Comparison of ENCODE assay signal across 1 cellular context in the genomic region with DNA sequence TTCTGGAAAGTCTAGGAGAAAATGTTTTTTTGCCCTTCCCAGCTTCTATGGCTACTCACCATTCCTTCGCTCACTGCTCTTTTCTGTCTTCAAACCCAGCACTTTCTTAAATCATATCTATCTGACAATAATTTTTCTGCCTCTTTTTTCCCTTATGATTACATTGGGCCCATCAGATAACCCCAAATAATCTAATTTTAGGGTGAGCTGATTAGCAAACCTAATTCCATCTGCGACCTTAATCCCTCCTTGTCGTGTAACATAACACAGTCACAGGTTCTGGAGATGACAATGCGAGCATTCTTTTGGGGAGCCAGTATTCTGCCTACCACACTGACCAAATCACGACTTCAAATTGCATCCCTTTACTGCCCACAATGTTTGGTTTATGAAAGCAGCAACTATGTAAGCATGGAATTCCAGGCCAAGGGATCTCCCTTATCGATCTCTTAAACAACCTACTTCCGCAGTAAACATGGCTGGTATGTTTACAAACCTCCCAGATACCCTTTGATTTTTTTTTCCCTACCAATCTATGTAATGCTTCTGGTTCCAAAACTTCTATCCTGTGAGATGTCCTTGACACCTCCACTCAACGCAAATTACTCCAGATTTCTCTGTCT.
TF ChIP-seq lines count a peak whose summit lies in the region.

No MANE protein-coding gene starts in this region.

TF ChIP-seq in HepG2, 621 proteins besides CTCF, POLR2A, EP300 and RAD21 (continued from another document and continues in another):
- TF ChIP-seq CEBPG (CRISPR knock-in tag; IDR thresholded peaks at IDR 0.05): 0 out of 2 replicates have a peak, but pooled peaks have one; percentile 37
- TF ChIP-seq RORA (CRISPR knock-in tag; IDR thresholded peaks at IDR 0.05): no peak
- no peak for TF ChIP-seq ISX (CRISPR knock-in tag; conservative IDR thresholded peaks at IDR 0.05)
- TF ChIP-seq, protein P1, sequence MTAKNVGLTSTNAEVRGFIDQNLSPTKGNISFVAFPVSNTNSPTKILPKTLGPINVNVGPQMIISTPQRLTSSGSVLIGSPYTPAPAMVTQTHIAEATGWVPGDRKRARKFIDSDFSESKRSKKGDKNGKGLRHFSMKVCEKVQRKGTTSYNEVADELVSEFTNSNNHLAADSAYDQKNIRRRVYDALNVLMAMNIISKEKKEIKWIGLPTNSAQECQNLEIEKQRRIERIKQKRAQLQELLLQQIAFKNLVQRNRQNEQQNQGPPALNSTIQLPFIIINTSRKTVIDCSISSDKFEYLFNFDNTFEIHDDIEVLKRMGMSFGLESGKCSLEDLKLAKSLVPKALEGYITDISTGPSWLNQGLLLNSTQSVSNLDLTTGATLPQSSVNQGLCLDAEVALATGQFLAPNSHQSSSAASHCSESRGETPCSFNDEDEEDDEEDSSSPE (CRISPR knock-in tag; IDR thresholded peaks at IDR 0.05): no peak
- TF ChIP-seq, protein P2, sequence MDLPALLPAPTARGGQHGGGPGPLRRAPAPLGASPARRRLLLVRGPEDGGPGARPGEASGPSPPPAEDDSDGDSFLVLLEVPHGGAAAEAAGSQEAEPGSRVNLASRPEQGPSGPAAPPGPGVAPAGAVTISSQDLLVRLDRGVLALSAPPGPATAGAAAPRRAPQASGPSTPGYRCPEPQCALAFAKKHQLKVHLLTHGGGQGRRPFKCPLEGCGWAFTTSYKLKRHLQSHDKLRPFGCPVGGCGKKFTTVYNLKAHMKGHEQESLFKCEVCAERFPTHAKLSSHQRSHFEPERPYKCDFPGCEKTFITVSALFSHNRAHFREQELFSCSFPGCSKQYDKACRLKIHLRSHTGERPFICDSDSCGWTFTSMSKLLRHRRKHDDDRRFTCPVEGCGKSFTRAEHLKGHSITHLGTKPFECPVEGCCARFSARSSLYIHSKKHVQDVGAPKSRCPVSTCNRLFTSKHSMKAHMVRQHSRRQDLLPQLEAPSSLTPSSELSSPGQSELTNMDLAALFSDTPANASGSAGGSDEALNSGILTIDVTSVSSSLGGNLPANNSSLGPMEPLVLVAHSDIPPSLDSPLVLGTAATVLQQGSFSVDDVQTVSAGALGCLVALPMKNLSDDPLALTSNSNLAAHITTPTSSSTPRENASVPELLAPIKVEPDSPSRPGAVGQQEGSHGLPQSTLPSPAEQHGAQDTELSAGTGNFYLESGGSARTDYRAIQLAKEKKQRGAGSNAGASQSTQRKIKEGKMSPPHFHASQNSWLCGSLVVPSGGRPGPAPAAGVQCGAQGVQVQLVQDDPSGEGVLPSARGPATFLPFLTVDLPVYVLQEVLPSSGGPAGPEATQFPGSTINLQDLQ (CRISPR knock-in tag; IDR thresholded peaks at IDR 0.05): no peak
- TF ChIP-seq ZBTB20 (CRISPR knock-in tag; IDR thresholded peaks at IDR 0.05; ENCODE audit: borderline replicate concordance, low read depth): peak; percentile 75; the same call in 1 of the 2 replicates
- no peak for TF ChIP-seq ZNF891 (CRISPR knock-in tag; IDR thresholded peaks at IDR 0.05)
- TF ChIP-seq, protein P3, sequence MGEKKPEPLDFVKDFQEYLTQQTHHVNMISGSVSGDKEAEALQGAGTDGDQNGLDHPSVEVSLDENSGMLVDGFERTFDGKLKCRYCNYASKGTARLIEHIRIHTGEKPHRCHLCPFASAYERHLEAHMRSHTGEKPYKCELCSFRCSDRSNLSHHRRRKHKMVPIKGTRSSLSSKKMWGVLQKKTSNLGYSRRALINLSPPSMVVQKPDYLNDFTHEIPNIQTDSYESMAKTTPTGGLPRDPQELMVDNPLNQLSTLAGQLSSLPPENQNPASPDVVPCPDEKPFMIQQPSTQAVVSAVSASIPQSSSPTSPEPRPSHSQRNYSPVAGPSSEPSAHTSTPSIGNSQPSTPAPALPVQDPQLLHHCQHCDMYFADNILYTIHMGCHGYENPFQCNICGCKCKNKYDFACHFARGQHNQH (CRISPR knock-in tag; IDR thresholded peaks at IDR 0.05): 0 out of 2 replicates have a peak, but pooled peaks have one; percentile 41
- TF ChIP-seq ZNF143 (CRISPR knock-in tag; IDR thresholded peaks at IDR 0.05): no peak
- TF ChIP-seq ZNF138 (CRISPR knock-in tag; IDR thresholded peaks at IDR 0.05; ENCODE audit: low read depth): no peak
- no peak for TF ChIP-seq HNF4G (IDR thresholded peaks at IDR 0.05; ENCODE audit: borderline replicate concordance, low read depth, low read length)
- no peak for TF ChIP-seq HNF4G (CRISPR knock-in tag; IDR thresholded peaks at IDR 0.05; ENCODE audit: borderline replicate concordance, low read depth)
- no peak for TF ChIP-seq ZSCAN31 (CRISPR knock-in tag; IDR thresholded peaks at IDR 0.05; ENCODE audit: low read depth)
- peak; percentile 94 for TF ChIP-seq FOXO1 (CRISPR knock-in tag; IDR thresholded peaks at IDR 0.05)
- TF ChIP-seq EHMT2 (IDR thresholded peaks at IDR 0.05; ENCODE audit: borderline replicate concordance, low read depth, low read length): no peak
- TF ChIP-seq FOXP1 (IDR thresholded peaks at IDR 0.05): peak; percentile 82
- peak; percentile 96 for TF ChIP-seq FOXP1 (CRISPR knock-in tag; IDR thresholded peaks at IDR 0.05)
- TF ChIP-seq, protein P4, sequence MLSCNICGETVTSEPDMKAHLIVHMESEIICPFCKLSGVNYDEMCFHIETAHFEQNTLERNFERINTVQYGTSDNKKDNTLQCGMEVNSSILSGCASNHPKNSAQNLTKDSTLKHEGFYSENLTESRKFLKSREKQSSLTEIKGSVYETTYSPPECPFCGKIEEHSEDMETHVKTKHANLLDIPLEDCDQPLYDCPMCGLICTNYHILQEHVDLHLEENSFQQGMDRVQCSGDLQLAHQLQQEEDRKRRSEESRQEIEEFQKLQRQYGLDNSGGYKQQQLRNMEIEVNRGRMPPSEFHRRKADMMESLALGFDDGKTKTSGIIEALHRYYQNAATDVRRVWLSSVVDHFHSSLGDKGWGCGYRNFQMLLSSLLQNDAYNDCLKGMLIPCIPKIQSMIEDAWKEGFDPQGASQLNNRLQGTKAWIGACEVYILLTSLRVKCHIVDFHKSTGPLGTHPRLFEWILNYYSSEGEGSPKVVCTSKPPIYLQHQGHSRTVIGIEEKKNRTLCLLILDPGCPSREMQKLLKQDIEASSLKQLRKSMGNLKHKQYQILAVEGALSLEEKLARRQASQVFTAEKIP (CRISPR knock-in tag; IDR thresholded peaks at IDR 0.05; ENCODE audit: borderline replicate concordance): no peak
- TF ChIP-seq KLF16 (CRISPR knock-in tag; IDR thresholded peaks at IDR 0.05): peak in 1 of 2 experiments; percentile 42; a peak in 1 of 4 replicates
- peak; percentile 97 for TF ChIP-seq ETV5 (CRISPR knock-in tag; IDR thresholded peaks at IDR 0.05; ENCODE audit: borderline replicate concordance)
- TF ChIP-seq, protein P5, sequence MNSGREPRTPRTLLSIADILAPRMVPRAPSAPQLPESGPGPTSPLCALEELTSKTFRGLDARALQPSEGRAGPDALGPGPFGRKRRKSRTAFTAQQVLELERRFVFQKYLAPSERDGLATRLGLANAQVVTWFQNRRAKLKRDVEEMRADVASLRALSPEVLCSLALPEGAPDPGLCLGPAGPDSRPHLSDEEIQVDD (CRISPR knock-in tag; IDR thresholded peaks at IDR 0.05; ENCODE audit: borderline replicate concordance): no peak
- TF ChIP-seq CHD2 (IDR thresholded peaks at IDR 0.05; ENCODE audit: low read depth, low read length): no peak
- peak; percentile 98 for TF ChIP-seq TEAD3 (CRISPR knock-in tag; optimal IDR thresholded peaks at IDR 0.05; ENCODE audit: borderline replicate concordance)
- TF ChIP-seq ERF (CRISPR knock-in tag; IDR thresholded peaks at IDR 0.05): peak; percentile 61; the same call in 1 of the 2 replicates
- TF ChIP-seq, protein P6, sequence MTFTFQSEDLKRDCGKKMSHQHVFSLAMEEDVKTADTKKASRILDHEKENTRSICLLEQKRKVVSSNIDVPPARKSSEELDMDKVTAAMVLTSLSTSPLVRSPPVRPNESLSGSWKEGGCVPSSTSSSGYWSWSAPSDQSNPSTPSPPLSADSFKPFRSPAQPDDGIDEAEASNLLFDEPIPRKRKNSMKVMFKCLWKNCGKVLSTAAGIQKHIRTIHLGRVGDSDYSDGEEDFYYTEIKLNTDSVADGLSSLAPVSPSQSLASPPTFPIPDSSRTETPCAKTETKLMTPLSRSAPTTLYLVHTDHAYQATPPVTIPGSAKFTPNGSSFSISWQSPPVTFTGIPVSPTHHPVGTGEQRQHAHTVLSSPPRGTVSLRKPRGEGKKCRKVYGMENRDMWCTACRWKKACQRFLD (CRISPR knock-in tag; IDR thresholded peaks at IDR 0.05; ENCODE audit: borderline replicate concordance): no peak
- no peak for TF ChIP-seq FIP1L1 (IDR thresholded peaks at IDR 0.05; ENCODE audit: borderline replicate concordance, insufficient read depth, low read depth, low read length)
- no peak for TF ChIP-seq GABPA (IDR thresholded peaks at IDR 0.05; ENCODE audit: low read depth, low read length)
- TF ChIP-seq GABPA (CRISPR knock-in tag; IDR thresholded peaks at IDR 0.05; ENCODE audit: low read depth): peak; percentile 68
- TF ChIP-seq, protein P7, sequence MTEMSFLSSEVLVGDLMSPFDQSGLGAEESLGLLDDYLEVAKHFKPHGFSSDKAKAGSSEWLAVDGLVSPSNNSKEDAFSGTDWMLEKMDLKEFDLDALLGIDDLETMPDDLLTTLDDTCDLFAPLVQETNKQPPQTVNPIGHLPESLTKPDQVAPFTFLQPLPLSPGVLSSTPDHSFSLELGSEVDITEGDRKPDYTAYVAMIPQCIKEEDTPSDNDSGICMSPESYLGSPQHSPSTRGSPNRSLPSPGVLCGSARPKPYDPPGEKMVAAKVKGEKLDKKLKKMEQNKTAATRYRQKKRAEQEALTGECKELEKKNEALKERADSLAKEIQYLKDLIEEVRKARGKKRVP (CRISPR knock-in tag; IDR thresholded peaks at IDR 0.05): peak in 1 of 2 experiments; percentile 75; a peak in 1 of 4 replicates
- no peak for TF ChIP-seq ZSCAN30 (CRISPR knock-in tag; IDR thresholded peaks at IDR 0.05)
- TF ChIP-seq, protein P8, sequence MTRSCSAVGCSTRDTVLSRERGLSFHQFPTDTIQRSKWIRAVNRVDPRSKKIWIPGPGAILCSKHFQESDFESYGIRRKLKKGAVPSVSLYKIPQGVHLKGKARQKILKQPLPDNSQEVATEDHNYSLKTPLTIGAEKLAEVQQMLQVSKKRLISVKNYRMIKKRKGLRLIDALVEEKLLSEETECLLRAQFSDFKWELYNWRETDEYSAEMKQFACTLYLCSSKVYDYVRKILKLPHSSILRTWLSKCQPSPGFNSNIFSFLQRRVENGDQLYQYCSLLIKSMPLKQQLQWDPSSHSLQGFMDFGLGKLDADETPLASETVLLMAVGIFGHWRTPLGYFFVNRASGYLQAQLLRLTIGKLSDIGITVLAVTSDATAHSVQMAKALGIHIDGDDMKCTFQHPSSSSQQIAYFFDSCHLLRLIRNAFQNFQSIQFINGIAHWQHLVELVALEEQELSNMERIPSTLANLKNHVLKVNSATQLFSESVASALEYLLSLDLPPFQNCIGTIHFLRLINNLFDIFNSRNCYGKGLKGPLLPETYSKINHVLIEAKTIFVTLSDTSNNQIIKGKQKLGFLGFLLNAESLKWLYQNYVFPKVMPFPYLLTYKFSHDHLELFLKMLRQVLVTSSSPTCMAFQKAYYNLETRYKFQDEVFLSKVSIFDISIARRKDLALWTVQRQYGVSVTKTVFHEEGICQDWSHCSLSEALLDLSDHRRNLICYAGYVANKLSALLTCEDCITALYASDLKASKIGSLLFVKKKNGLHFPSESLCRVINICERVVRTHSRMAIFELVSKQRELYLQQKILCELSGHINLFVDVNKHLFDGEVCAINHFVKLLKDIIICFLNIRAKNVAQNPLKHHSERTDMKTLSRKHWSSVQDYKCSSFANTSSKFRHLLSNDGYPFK (CRISPR knock-in tag; IDR thresholded peaks at IDR 0.05; ENCODE audit: borderline replicate concordance): no peak
- TF ChIP-seq, protein P9, sequence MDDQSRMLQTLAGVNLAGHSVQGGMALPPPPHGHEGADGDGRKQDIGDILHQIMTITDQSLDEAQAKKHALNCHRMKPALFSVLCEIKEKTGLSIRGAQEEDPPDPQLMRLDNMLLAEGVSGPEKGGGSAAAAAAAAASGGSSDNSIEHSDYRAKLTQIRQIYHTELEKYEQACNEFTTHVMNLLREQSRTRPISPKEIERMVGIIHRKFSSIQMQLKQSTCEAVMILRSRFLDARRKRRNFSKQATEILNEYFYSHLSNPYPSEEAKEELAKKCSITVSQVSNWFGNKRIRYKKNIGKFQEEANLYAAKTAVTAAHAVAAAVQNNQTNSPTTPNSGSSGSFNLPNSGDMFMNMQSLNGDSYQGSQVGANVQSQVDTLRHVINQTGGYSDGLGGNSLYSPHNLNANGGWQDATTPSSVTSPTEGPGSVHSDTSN (CRISPR knock-in tag; IDR thresholded peaks at IDR 0.05; ENCODE audit: borderline replicate concordance): no peak
- no peak for TF ChIP-seq ZNF788 (CRISPR knock-in tag; IDR thresholded peaks at IDR 0.05; ENCODE audit: borderline replicate concordance)
- TF ChIP-seq RFXANK (CRISPR knock-in tag; IDR thresholded peaks at IDR 0.05): no peak
- no peak for TF ChIP-seq RBM22 (optimal IDR thresholded peaks at IDR 0.05; ENCODE audit: low read length)
- TF ChIP-seq TBL1XR1 (IDR thresholded peaks at IDR 0.05; ENCODE audit: borderline replicate concordance, low read length, partially characterized antibody): peak; percentile 93
- no peak for TF ChIP-seq SP5 (CRISPR knock-in tag; IDR thresholded peaks at IDR 0.05; ENCODE audit: borderline replicate concordance, low read depth)
- TF ChIP-seq NR1H2 (CRISPR knock-in tag; IDR thresholded peaks at IDR 0.05; ENCODE audit: borderline replicate concordance, low read depth): no peak
- TF ChIP-seq THAP11 (CRISPR knock-in tag; IDR thresholded peaks at IDR 0.05): peak; percentile 54
- peak; percentile 70 for TF ChIP-seq ELF1 (CRISPR knock-in tag; IDR thresholded peaks at IDR 0.05)
- no peak for TF ChIP-seq SP140L (CRISPR knock-in tag; IDR thresholded peaks at IDR 0.05; ENCODE audit: borderline replicate concordance)
- TF ChIP-seq KAT2B (IDR thresholded peaks at IDR 0.05; ENCODE audit: borderline replicate concordance, low read depth, low read length): peak; percentile 70
- TF ChIP-seq CBFB (CRISPR knock-in tag; IDR thresholded peaks at IDR 0.05): 0 out of 2 replicates have a peak, but pooled peaks have one; percentile 40
- TF ChIP-seq SOX6 (IDR thresholded peaks at IDR 0.05): no peak
- TF ChIP-seq SOX6 (CRISPR knock-in tag; IDR thresholded peaks at IDR 0.05): peak; percentile 86
- TF ChIP-seq NKX3-1 (CRISPR knock-in tag; IDR thresholded peaks at IDR 0.05): no peak
- TF ChIP-seq, protein P10, sequence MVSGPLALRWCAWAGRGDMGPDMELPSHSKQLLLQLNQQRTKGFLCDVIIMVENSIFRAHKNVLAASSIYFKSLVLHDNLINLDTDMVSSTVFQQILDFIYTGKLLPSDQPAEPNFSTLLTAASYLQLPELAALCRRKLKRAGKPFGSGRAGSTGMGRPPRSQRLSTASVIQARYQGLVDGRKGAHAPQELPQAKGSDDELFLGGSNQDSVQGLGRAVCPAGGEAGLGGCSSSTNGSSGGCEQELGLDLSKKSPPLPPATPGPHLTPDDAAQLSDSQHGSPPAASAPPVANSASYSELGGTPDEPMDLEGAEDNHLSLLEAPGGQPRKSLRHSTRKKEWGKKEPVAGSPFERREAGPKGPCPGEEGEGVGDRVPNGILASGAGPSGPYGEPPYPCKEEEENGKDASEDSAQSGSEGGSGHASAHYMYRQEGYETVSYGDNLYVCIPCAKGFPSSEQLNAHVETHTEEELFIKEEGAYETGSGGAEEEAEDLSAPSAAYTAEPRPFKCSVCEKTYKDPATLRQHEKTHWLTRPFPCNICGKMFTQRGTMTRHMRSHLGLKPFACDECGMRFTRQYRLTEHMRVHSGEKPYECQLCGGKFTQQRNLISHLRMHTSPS (CRISPR knock-in tag; IDR thresholded peaks at IDR 0.05; ENCODE audit: low read depth): no peak
- TF ChIP-seq SAP130 (CRISPR knock-in tag; IDR thresholded peaks at IDR 0.05; ENCODE audit: low read depth): peak; percentile 30; the same call in 1 of the 2 replicates
